Comparison of ENCODE assay signal across 17 cellular contexts in genomic region chr17:48191362-48191761, GRCh38.
A peak's percentile ranks its signal among the peaks of the same experiment; 100 is the strongest.
DNase-seq lines count a peak whose midpoint lies in the region; ATAC-seq and TF ChIP-seq lines count a peak whose summit lies in the region.
"Had no signal": no experiment of that assay in that cellular context is flagged by ENCODE, and none has a peak within 500 bp of the region (broad histone marks: within the 10 kb centered on the region; RNA-seq: fewer than 3 reads in every experiment).

No MANE protein-coding gene starts in this region.

- peaks cover 39% of the 10 kb centered on the region for H3K4me1 Mint-ChIP-seq in activated T-cell treated with anti-CD3 and anti-CD28 coated beads, Interleukin-2, amount 50 U/mL, for 72 hours (ENCODE audit: low read depth)
- peaks cover 32% of the 10 kb centered on the region for H3K4me1 Mint-ChIP-seq in CD8-positive, alpha-beta T cell (ENCODE audit: low read depth)
- H3K4me1 Mint-ChIP-seq in stimulated activated effector memory CD8-positive, alpha-beta T cell treated with anti-CD3 and anti-CD28 coated beads, Interleukin-12 subunit alpha, Interleukin-12 subunit beta, amount 100 ng/mL, for 72 hours, result peaks cover 34% of the 10 kb centered on the region

- DNase-seq in activated T-cell treated with anti-CD3 and anti-CD28 coated beads, Interleukin-2, amount 50 U/mL, for 72 hours, result no peak
- no peak for DNase-seq in activated T-cell treated with anti-CD3 and anti-CD28 coated beads, Interleukin-2, amount 50 U/mL, for 1 hour
- no peak for DNase-seq in CD8-positive, alpha-beta T cell
- DNase-seq in stimulated activated effector memory CD8-positive, alpha-beta T cell treated with anti-CD3 and anti-CD28 coated beads, Interleukin-12 subunit alpha, Interleukin-12 subunit beta, amount 100 ng/mL, for 72 hours (ENCODE audit: low spot score in 2 of 2), result no peak
- DNase-seq in DMS53 (lab: John Stamatoyannopoulos, UW), result no peak
- DNase-seq: AML-193, Calu3, DMS 273 treated with DMSO at 0.1 percent for 48 hours, DMS79, H7, KG1 had no signal

- peak overlapping the region; percentile 52 for H3K27ac Mint-ChIP-seq in activated T-cell treated with anti-CD3 and anti-CD28 coated beads, Interleukin-2, amount 50 U/mL, for 72 hours
- peak overlapping the region; percentile 8 for H3K27ac Mint-ChIP-seq in CD8-positive, alpha-beta T cell
- peak overlapping the region; percentile 39 for H3K27ac Mint-ChIP-seq in stimulated activated effector memory CD8-positive, alpha-beta T cell treated with anti-CD3 and anti-CD28 coated beads, Interleukin-12 subunit alpha, Interleukin-12 subunit beta, amount 100 ng/mL, for 72 hours
- H3K27ac Mint-ChIP-seq: IgD-negative memory B cell had no signal

- no peak overlapping the region for H3K4me3 Mint-ChIP-seq in activated T-cell treated with anti-CD3 and anti-CD28 coated beads, Interleukin-2, amount 50 U/mL, for 72 hours
- no peak overlapping the region for H3K4me3 Mint-ChIP-seq in CD8-positive, alpha-beta T cell
- no peak overlapping the region for H3K4me3 Mint-ChIP-seq in stimulated activated effector memory CD8-positive, alpha-beta T cell treated with anti-CD3 and anti-CD28 coated beads, Interleukin-12 subunit alpha, Interleukin-12 subunit beta, amount 100 ng/mL, for 72 hours
- H3K4me3 Mint-ChIP-seq: IgD-negative memory B cell had no signal

- POLR2A ChIA-PET in CD8-positive, alpha-beta T cell (lab: Charles Lee), result no interaction called here

- CTCF ChIA-PET in CD8-positive, alpha-beta T cell (lab: Charles Lee), result interaction anchor here (1.5 kb wide), 1 partner anchor 421 kb away, joined by 3 read pairs; no protein-coding TSS in a partner anchor

- no peak overlapping the region for H3K27ac ChIP-seq in CD8-positive, alpha-beta T cell (ENCODE audit: low read depth, low read length)
- H3K27ac ChIP-seq in HUES64 (ENCODE audit: low read depth, low read length), result peak overlapping the region; percentile 58; the same call in 1 of the 2 replicates
- H3K27ac ChIP-seq: 22Rv1, BLaER1 had no signal

- no peak for TF ChIP-seq CTCF in CD8-positive, alpha-beta T cell (IDR thresholded peaks at IDR 0.05)

- H3K9me3 Mint-ChIP-seq in activated T-cell treated with anti-CD3 and anti-CD28 coated beads, Interleukin-2, amount 50 U/mL, for 72 hours, result no peaks in the 10 kb centered on the region
- H3K9me3 Mint-ChIP-seq in CD8-positive, alpha-beta T cell, result no peaks in the 10 kb centered on the region
- no peaks in the 10 kb centered on the region for H3K9me3 Mint-ChIP-seq in stimulated activated effector memory CD8-positive, alpha-beta T cell treated with anti-CD3 and anti-CD28 coated beads, Interleukin-12 subunit alpha, Interleukin-12 subunit beta, amount 100 ng/mL, for 72 hours
- H3K9me3 Mint-ChIP-seq: IgD-negative memory B cell had no signal

- H3K36me3 Mint-ChIP-seq in activated T-cell treated with anti-CD3 and anti-CD28 coated beads, Interleukin-2, amount 50 U/mL, for 72 hours (ENCODE audit: insufficient read depth in 2 of 2), result peaks cover 0 to 1% of the 10 kb centered on the region in 2 donors
- peaks cover 75% of the 10 kb centered on the region for H3K36me3 Mint-ChIP-seq in CD8-positive, alpha-beta T cell
- peaks cover 84% of the 10 kb centered on the region for H3K36me3 Mint-ChIP-seq in stimulated activated effector memory CD8-positive, alpha-beta T cell treated with anti-CD3 and anti-CD28 coated beads, Interleukin-12 subunit alpha, Interleukin-12 subunit beta, amount 100 ng/mL, for 72 hours

- WGBS in HUES64, result 90% methylated on average over 1 of the region's 1 CpG

- peaks cover 14% of the 10 kb centered on the region for H3K4me1 ChIP-seq in CD8-positive, alpha-beta T cell (ENCODE audit: insufficient read depth, low read length)
- peaks cover 36% of the 10 kb centered on the region for H3K4me1 ChIP-seq in HUES64 (ENCODE audit: insufficient read depth, low read length)
- H3K4me1 ChIP-seq: BLaER1 had no signal

- no peak for ATAC-seq in activated T-cell treated with anti-CD3 and anti-CD28 coated beads, Interleukin-2, amount 50 U/mL, for 72 hours (replicated peaks in 1 of 2)
- no peak for ATAC-seq in CD8-positive, alpha-beta T cell
- no peak for ATAC-seq in stimulated activated effector memory CD8-positive, alpha-beta T cell treated with anti-CD3 and anti-CD28 coated beads, Interleukin-12 subunit alpha, Interleukin-12 subunit beta, amount 100 ng/mL, for 72 hours
- no peak for ATAC-seq in HG03039 (IDR thresholded peaks at IDR 0.05; ENCODE audit: unreplicated experiment)
- ATAC-seq: GM12878 had no signal

- H3K9me3 ChIP-seq in CD8-positive, alpha-beta T cell (ENCODE audit: low read length), result no peaks in the 10 kb centered on the region
- H3K9me3 ChIP-seq in HUES64 (ENCODE audit: insufficient read depth, low read depth, low read length), result no peaks in the 10 kb centered on the region
- H3K9me3 ChIP-seq: BLaER1 had no signal

- H3K4me3 ChIP-seq in CD8-positive, alpha-beta T cell (ENCODE audit: low read depth, low read length), result no peak overlapping the region
- H3K4me3 ChIP-seq in HUES64 (ENCODE audit: low read length), result no peak overlapping the region
- H3K4me3 ChIP-seq: BLaER1, GM12878 had no signal

- no peaks in the 10 kb centered on the region for H3K27me3 Mint-ChIP-seq in activated T-cell treated with anti-CD3 and anti-CD28 coated beads, Interleukin-2, amount 50 U/mL, for 72 hours (ENCODE audit: low read depth)
- no peaks in the 10 kb centered on the region for H3K27me3 Mint-ChIP-seq in CD8-positive, alpha-beta T cell (ENCODE audit: low read depth)

- H3K36me3 ChIP-seq in CD8-positive, alpha-beta T cell (ENCODE audit: insufficient read depth, low read length), result peaks cover 25% of the 10 kb centered on the region
- no peaks in the 10 kb centered on the region for H3K36me3 ChIP-seq in HUES64 (ENCODE audit: insufficient read depth, low read length)
- H3K36me3 ChIP-seq: BLaER1 had no signal

- no peak overlapping the region for H3K9ac ChIP-seq in HUES64 (ENCODE audit: low read depth, low read length)
- H3K9ac ChIP-seq: BLaER1 had no signal

- no peaks in the 10 kb centered on the region for H3K27me3 ChIP-seq in CD8-positive, alpha-beta T cell (ENCODE audit: insufficient read depth, low read length)
- no peaks in the 10 kb centered on the region; the same call in 1 of the 2 replicates for H3K27me3 ChIP-seq in HUES64 (ENCODE audit: insufficient read depth, low read length)
- H3K27me3 ChIP-seq: BLaER1 had no signal

- intact Hi-C loops in CD8-positive, alpha-beta T cell (cut with DNase I, micrococcal nuclease), result no loop called here
